In the genomic region with DNA sequence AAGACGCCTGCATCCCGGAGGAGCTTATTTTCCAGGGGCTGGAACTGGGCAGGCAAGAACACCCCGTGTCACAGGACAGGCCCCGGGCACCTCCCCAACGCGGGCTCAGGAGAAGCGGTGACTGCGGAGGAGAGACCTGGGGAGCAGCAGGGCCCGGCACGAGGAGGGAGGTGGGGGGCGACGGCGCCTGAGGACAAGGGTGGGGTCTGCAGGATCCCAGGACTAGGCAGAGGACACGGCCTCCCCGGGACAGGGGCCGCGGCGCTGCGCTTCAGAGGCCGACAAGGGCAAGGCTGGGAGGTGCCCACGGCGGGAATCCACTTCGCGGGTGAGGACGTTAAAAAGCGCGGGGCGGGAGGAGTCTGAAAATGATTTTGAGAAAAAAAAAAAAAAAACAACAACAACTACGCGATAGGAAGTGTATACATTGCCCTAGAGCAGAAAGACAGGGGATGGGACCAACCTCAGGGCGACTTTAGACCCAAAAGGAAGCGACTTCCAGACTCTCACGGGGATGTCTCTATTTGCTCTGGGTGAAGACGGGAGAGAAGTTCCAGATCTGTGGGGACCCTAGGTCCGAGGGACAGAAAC, we compare ENCODE assay signal across 8 cellular contexts. TPM values are rescaled to one million over a fixed set of nuclear protein-coding genes. Genes with fewer than 3 reads are reported as not detected.
DNase-seq lines count a peak whose midpoint lies in the region; ATAC-seq lines count a peak whose summit lies in the region.

No MANE protein-coding gene starts in this region.

- peak overlapping the region; percentile 80 for H3K23ac ChIP-seq in mesendoderm (ENCODE audit: low read length)

- H2AK5ac ChIP-seq in mesendoderm (ENCODE audit: low read length), result no peak overlapping the region

- no peak overlapping the region for H2BK120ac ChIP-seq in mesendoderm (ENCODE audit: low read depth, low read length)

- peak; percentile 17 for ATAC-seq in HG03520 (IDR thresholded peaks at IDR 0.05; ENCODE audit: unreplicated experiment)

- H3K27me3 ChIP-seq in mesendoderm (ENCODE audit: insufficient read depth, low read length, poor library complexity), result no peaks in the 10 kb centered on the region

- peaks cover 1% of the 10 kb centered on the region for H3K79me2 ChIP-seq in mesendoderm (ENCODE audit: control insufficient read depth, insufficient read depth, low read length)

- H3K9ac ChIP-seq in mesendoderm (ENCODE audit: low read length), result peak overlapping the region; percentile 97

- DNase-seq in activated T-cell treated with anti-CD3 and anti-CD28 coated beads for 1 hour (ENCODE audit: low read depth), result peak; percentile 11
- no peak for DNase-seq in activated T-cell treated with anti-CD3 and anti-CD28 coated beads, Interleukin-2, amount 50 U/mL, for 1 hour
- peak; percentile 54 for DNase-seq in activated CD4-positive, alpha-beta T cell treated with anti-CD3 and anti-CD28 coated beads for 48 hours
- DNase-seq in ecto neural progenitor cell (ENCODE audit: low spot score), result peak; percentile 67
- peak; percentile 40 for DNase-seq in mesendoderm
- peak; percentile 62 for DNase-seq in stimulated activated CD8-positive, alpha-beta memory T cell treated with anti-CD3 and anti-CD28 coated beads, Interleukin-4, amount 100 ng/mL, for 48 hours
- no peak for DNase-seq in AG08396 (ENCODE audit: low spot score)

- H3K36me3 ChIP-seq in mesendoderm (ENCODE audit: control insufficient read depth, insufficient read depth, low read length), result no peaks in the 10 kb centered on the region

- H2BK5ac ChIP-seq in mesendoderm (ENCODE audit: low read length), result peak overlapping the region; percentile 76

- peak overlapping the region; percentile 78 for H3K27ac ChIP-seq in mesendoderm (ENCODE audit: low read depth, low read length)

- peak overlapping the region; percentile 52 for H3K18ac ChIP-seq in mesendoderm (ENCODE audit: low read length)

- peak overlapping the region; percentile 87 for H3K4me2 ChIP-seq in mesendoderm (ENCODE audit: low read length)

- H3K56ac ChIP-seq in mesendoderm (ENCODE audit: low read length), result peak overlapping the region; percentile 96

- H3K4me3 ChIP-seq in mesendoderm (ENCODE audit: low read length), result peak overlapping the region; percentile 94

- H3K79me1 ChIP-seq in mesendoderm (ENCODE audit: low read length), result peaks cover 1% of the 10 kb centered on the region

- no peak overlapping the region for H4K8ac ChIP-seq in mesendoderm (ENCODE audit: low read depth, low read length)

- no CpG with 5 or more reads among the region's 35 CpGs for WGBS in mesendoderm (ENCODE audit: extremely low coverage, insufficient coverage, low lambda C conversion rate)

- peak overlapping the region; percentile 39 for H3K4ac ChIP-seq in mesendoderm (ENCODE audit: low read depth, low read length)

- no peak overlapping the region for H2BK15ac ChIP-seq in mesendoderm (replicated peaks; ENCODE audit: low read depth)

- no peaks in the 10 kb centered on the region for H3K4me1 ChIP-seq in mesendoderm (ENCODE audit: control insufficient read depth, low read depth, low read length)

- no peak overlapping the region for H4K5ac ChIP-seq in mesendoderm (ENCODE audit: low read length)

RNA-seq across cellular contexts. Expression of gene ZNF611, which starts 44.9 kb away (rescaled TPM):
- polyA plus RNA-seq in mesendoderm (2013, experiment 1 of 2), result 12.0 TPM
- 13.8 TPM for polyA plus RNA-seq in mesendoderm (2013, experiment 2 of 2)

RNA-seq across cellular contexts. Expression of gene ZNF83, which starts 51.7 kb away (rescaled TPM):
- 14.9 TPM for polyA plus RNA-seq in mesendoderm (2013, experiment 1 of 2)
- 14.0 TPM for polyA plus RNA-seq in mesendoderm (2013, experiment 2 of 2)

Comparison
In these comparisons a context has a peak if more than half of its experiments do, and no peak if none do; other contexts are left out.
1. DNase-seq: peak in activated T-cell treated with anti-CD3 and anti-CD28 coated beads for 1 hour (single experiment), activated CD4-positive, alpha-beta T cell treated with anti-CD3 and anti-CD28 coated beads for 48 hours (single experiment), ecto neural progenitor cell (single experiment), mesendoderm (single experiment) and stimulated activated CD8-positive, alpha-beta memory T cell treated with anti-CD3 and anti-CD28 coated beads, Interleukin-4, amount 100 ng/mL, for 48 hours (single experiment); none in activated T-cell treated with anti-CD3 and anti-CD28 coated beads, Interleukin-2, amount 50 U/mL, for 1 hour (single experiment) and AG08396 (single experiment).